ENCODE assay signal across 2 cellular contexts in genomic region chr5:14272548-14273205, GRCh38.
TF ChIP-seq lines count a peak whose summit lies in the region.

No MANE protein-coding gene starts in this region.

TF ChIP-seq in HEK293, 187 proteins besides CTCF, POLR2A, EP300 and RAD21 (continued from another document and continues in another):
- TF ChIP-seq ZBTB17 (tag by site-specific recombination; IDR thresholded peaks at IDR 0.05) = peak; percentile 51; the same call in 1 of the 2 replicates
- no peak for TF ChIP-seq ZNF214 (tag by site-specific recombination; IDR thresholded peaks at IDR 0.05; ENCODE audit: borderline replicate concordance)
- TF ChIP-seq TSHZ1 (tag by site-specific recombination; IDR thresholded peaks at IDR 0.05; ENCODE audit: borderline replicate concordance) = peak; percentile 84
- TF ChIP-seq ZNF132 (tag by site-specific recombination; IDR thresholded peaks at IDR 0.05; ENCODE audit: borderline replicate concordance) = no peak
- TF ChIP-seq GLI2 (tag by site-specific recombination; IDR thresholded peaks at IDR 0.05; ENCODE audit: borderline replicate concordance, low read depth) = peak; percentile 85
- peak; percentile 81 for TF ChIP-seq FEZF1 (tag by site-specific recombination; IDR thresholded peaks at IDR 0.05)
- no peak for TF ChIP-seq REST (tag by site-specific recombination; IDR thresholded peaks at IDR 0.05)
- no peak for TF ChIP-seq PBX3 (CRISPR knock-in tag; IDR thresholded peaks at IDR 0.05)
- no peak for TF ChIP-seq ZNF449 (tag by site-specific recombination; IDR thresholded peaks at IDR 0.05)
- TF ChIP-seq ZNF580 (tag by site-specific recombination; IDR thresholded peaks at IDR 0.05) = no peak
- no peak for TF ChIP-seq ELK4 (IDR thresholded peaks at IDR 0.05; ENCODE audit: borderline replicate concordance, low read depth, low read length)
- TF ChIP-seq ZNF10 (tag by site-specific recombination; IDR thresholded peaks at IDR 0.05) = no peak; the same call in 1 of the 2 replicates
- TF ChIP-seq ZNF658 (tag by site-specific recombination; IDR thresholded peaks at IDR 0.05) = no peak
- no peak for TF ChIP-seq KLF16 (tag by site-specific recombination; IDR thresholded peaks at IDR 0.05)
- peak; percentile 93 for TF ChIP-seq OSR2 (tag by site-specific recombination; IDR thresholded peaks at IDR 0.05)

TF ChIP-seq in H1, 55 proteins besides CTCF, POLR2A, EP300 and RAD21 (continued from another document):
- TF ChIP-seq CEBPB (IDR thresholded peaks at IDR 0.05; ENCODE audit: low read depth, low read length) (no peak), TAF7 (optimal IDR thresholded peaks at IDR 0.05; ENCODE audit: borderline replicate concordance, low read depth, low read length) (no peak), HDAC2 (IDR thresholded peaks at IDR 0.05; ENCODE audit: borderline replicate concordance in 1 of 2, low read depth in 2 of 2, low read length in 2 of 2) (no peak), SUZ12 (IDR thresholded peaks at IDR 0.05; ENCODE audit: low read length) (no peak), RXRA (IDR thresholded peaks at IDR 0.05; ENCODE audit: insufficient read depth, low read depth, low read length) (no peak), E2F6 (IDR thresholded peaks at IDR 0.05) (no peak), EGR1 (IDR thresholded peaks at IDR 0.05; ENCODE audit: borderline replicate concordance, low read depth, low read length) (no peak), BCL11A (IDR thresholded peaks at IDR 0.05; ENCODE audit: low read depth in 2 of 2, low read length in 2 of 2) (no peak), MAFK (IDR thresholded peaks at IDR 0.05; ENCODE audit: low read depth, low read length) (no peak), BRCA1 (IDR thresholded peaks at IDR 0.05; ENCODE audit: low read depth, low read length) (no peak), USF2 (IDR thresholded peaks at IDR 0.05; ENCODE audit: low read length) (no peak), YY1 (IDR thresholded peaks at IDR 0.05; ENCODE audit: low read depth, low read length) (no peak), HDAC6 (IDR thresholded peaks at IDR 0.05; ENCODE audit: low read depth, low read length) (no peak), GTF2F1 (IDR thresholded peaks at IDR 0.05; ENCODE audit: borderline replicate concordance, low read depth, low read length) (no peak), POLR2AphosphoS5 (IDR thresholded peaks at IDR 0.05; ENCODE audit: low read depth, low read length) (no peak), ZNF274 (IDR thresholded peaks at IDR 0.05; ENCODE audit: borderline replicate concordance, extremely low read depth, low read length) (no peak), FOSL1 (IDR thresholded peaks at IDR 0.05; ENCODE audit: insufficient read depth, low read depth, low read length) (no peak)
- TF ChIP-seq, protein P1, sequence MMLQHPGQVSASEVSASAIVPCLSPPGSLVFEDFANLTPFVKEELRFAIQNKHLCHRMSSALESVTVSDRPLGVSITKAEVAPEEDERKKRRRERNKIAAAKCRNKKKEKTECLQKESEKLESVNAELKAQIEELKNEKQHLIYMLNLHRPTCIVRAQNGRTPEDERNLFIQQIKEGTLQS (IDR thresholded peaks at IDR 0.05; ENCODE audit: insufficient read depth, low read depth, low read length) = no peak
- TF ChIP-seq, protein P2, sequence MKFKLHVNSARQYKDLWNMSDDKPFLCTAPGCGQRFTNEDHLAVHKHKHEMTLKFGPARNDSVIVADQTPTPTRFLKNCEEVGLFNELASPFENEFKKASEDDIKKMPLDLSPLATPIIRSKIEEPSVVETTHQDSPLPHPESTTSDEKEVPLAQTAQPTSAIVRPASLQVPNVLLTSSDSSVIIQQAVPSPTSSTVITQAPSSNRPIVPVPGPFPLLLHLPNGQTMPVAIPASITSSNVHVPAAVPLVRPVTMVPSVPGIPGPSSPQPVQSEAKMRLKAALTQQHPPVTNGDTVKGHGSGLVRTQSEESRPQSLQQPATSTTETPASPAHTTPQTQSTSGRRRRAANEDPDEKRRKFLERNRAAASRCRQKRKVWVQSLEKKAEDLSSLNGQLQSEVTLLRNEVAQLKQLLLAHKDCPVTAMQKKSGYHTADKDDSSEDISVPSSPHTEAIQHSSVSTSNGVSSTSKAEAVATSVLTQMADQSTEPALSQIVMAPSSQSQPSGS (IDR thresholded peaks at IDR 0.05; ENCODE audit: low read length) = no peak
